Comparison of ENCODE assay signal across 1 cellular context in genomic region chr6:116579143-116579542, GRCh38.
TF ChIP-seq lines count a peak whose summit lies in the region.

No MANE protein-coding gene starts in this region.

TF ChIP-seq in SK-N-SH treated with all-trans-retinoic acid at 6 μM for 48 hours, 23 proteins besides CTCF, POLR2A, EP300 and RAD21 (continued from another document):
- no peak for TF ChIP-seq POU6F1 (CRISPR knock-in tag; IDR thresholded peaks at IDR 0.05; ENCODE audit: borderline replicate concordance, low read depth)
- TF ChIP-seq PATZ1 (CRISPR knock-in tag; IDR thresholded peaks at IDR 0.05; ENCODE audit: borderline replicate concordance) = no peak
- no peak for TF ChIP-seq PPARA (CRISPR knock-in tag; IDR thresholded peaks at IDR 0.05; ENCODE audit: borderline replicate concordance)
- no peak for TF ChIP-seq ZNF565 (CRISPR knock-in tag; conservative IDR thresholded peaks at IDR 0.05; ENCODE audit: low read depth)
- no peak for TF ChIP-seq TCF4 (CRISPR knock-in tag; IDR thresholded peaks at IDR 0.05; ENCODE audit: borderline replicate concordance)
- TF ChIP-seq ESRRG (CRISPR knock-in tag; IDR thresholded peaks at IDR 0.05) = no peak
- TF ChIP-seq SNAI2 (CRISPR knock-in tag; IDR thresholded peaks at IDR 0.05) = no peak
TF ChIP-seq in SK-N-SH treated with all-trans-retinoic acid at 6 μM for 48 hours: peak in this region for 0.
